In the genomic region with DNA sequence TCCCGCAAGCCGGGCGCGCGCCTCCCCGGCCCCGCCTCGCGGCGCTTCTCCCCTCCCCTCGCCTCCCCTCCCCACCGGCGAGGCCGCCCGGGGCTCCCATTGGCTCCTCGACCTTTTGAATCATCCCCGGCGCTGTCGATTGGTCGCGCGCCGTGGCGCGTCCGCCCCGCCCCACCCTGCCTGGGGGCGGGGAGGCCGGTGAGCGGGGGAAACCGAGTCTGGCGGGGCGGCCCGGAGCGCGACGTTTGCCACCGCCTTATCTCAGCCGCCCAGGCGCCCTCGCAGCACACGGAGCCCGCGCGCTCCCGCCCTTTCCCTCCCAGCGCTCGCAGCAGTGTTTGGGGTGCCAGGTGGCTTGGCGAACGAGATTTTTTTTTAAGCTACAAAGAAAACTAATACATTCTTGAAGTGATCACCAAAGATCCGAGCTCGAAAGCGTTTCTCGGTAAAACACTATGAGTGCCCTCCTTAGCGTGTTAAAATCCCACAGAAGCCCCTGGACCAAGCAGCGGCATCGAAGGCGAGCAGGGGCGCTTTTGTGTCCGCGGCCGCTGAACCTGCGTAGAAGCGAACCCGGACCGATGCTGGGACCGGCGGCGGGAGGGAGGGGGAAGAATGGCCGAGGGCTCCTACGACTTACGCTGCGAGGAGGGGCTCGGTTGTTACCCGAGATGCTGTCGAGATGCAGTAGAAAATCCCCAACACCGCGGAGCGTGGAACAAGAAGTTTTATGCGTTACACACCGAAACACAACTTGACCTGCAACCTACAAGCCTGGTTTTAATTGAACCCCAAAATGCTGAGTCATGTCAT, we compare ENCODE assay signal across 8 cellular contexts. TPM values are rescaled to one million over a fixed set of nuclear protein-coding genes. Genes with fewer than 3 reads are reported as not detected.
DNase-seq lines count a peak whose midpoint lies in the region; ATAC-seq and TF ChIP-seq lines count a peak whose summit lies in the region.

No MANE protein-coding gene starts in this region.

- H3K4me3 ChIP-seq in BLaER1 (peak overlapping the region; percentile 92), liver (ENCODE audit: low read depth in 1 of 3, low read length in 3 of 3) (peak overlapping the region; percentile 68 to 91 (median 81))

- peaks cover 42% of the 10 kb centered on the region for H4K20me1 ChIP-seq in BLaER1

- no peak for TF ChIP-seq CTCF in liver (IDR thresholded peaks at IDR 0.05; ENCODE audit: low read depth, low read length, missing input control)

- peaks cover 18% of the 10 kb centered on the region for H3K9me3 ChIP-seq in BLaER1
- H3K9me3 ChIP-seq in liver (ENCODE audit: control insufficient read depth in 4 of 4, low read length in 3 of 4): no peaks in the 10 kb centered on the region

- peak; percentile 77 for DNase-seq in GM19240 (ENCODE audit: insufficient read length, low spot score)
- peak; percentile 84 for DNase-seq in NCI-H510A treated with DMSO at 0.1 percent for 48 hours (lab: John Stamatoyannopoulos, UW)
- peak; percentile 76 to 86 for DNase-seq in activated CD4-positive, alpha-beta T cell treated with anti-CD3 and anti-CD28 coated beads, Interleukin-2, amount 50 U/mL, for 24 hours (ENCODE audit: low read depth in 1 of 2, low spot score in 1 of 2)
- DNase-seq in dedifferentiated amniotic fluid mesenchymal stem cell (ENCODE audit: extremely low spot score): peak; percentile 84
- DNase-seq in stimulated activated CD4-positive, alpha-beta T cell treated with anti-CD3 and anti-CD28 coated beads, Interleukin-4, amount 100 ng/mL, for 1 hour: peak; percentile 89

- H3K4me2 ChIP-seq in BLaER1: peak overlapping the region; percentile 76

- H3K27me3 ChIP-seq in BLaER1 (no peaks in the 10 kb centered on the region), liver (ENCODE audit: control insufficient read depth in 4 of 4, insufficient read depth in 4 of 4, low read length in 3 of 4) (no peaks in the 10 kb centered on the region)

- H3K4me1 ChIP-seq in BLaER1 (peaks cover 41% of the 10 kb centered on the region), liver (ENCODE audit: control insufficient read depth in 4 of 4, insufficient read depth in 4 of 4, low read length in 3 of 4) (peaks cover 9 to 36% (median 23%) of the 10 kb centered on the region in 4 donors)

- peak; percentile 87 for ATAC-seq in HG03442 (IDR thresholded peaks at IDR 0.05; ENCODE audit: unreplicated experiment)

- H3K36me3 ChIP-seq in BLaER1: peaks cover 7% of the 10 kb centered on the region
- H3K36me3 ChIP-seq in liver (ENCODE audit: control insufficient read depth in 4 of 4, insufficient read depth in 3 of 4, low read depth in 1 of 4, low read length in 3 of 4): no peaks in the 10 kb centered on the region

- peak in 1 of 2 donors; percentile 7 for TF ChIP-seq RAD21 in liver (IDR thresholded peaks at IDR 0.05)

- under 1% methylated on average over 81 of the region's 81 CpGs for WGBS in liver

- peak overlapping the region; percentile 95 for H3K27ac ChIP-seq in BLaER1
- peak overlapping the region; percentile 96 to 98 for H3K27ac ChIP-seq in liver (ENCODE audit: low read depth in 1 of 2, low read length in 2 of 2)

- peak overlapping the region; percentile 96 for H3K9ac ChIP-seq in BLaER1
- peak overlapping the region; percentile 72 to 86 for H3K9ac ChIP-seq in liver (ENCODE audit: low read depth in 1 of 2, low read length in 2 of 2)

TF ChIP-seq in liver, 16 proteins besides CTCF, POLR2A, EP300 and RAD21:
- TF ChIP-seq JUND (IDR thresholded peaks at IDR 0.05): peak in 1 of 2 donors; percentile 20
- TF ChIP-seq REST (IDR thresholded peaks at IDR 0.05): no peak
- TF ChIP-seq SP1 (IDR thresholded peaks at IDR 0.05): peak; percentile 47
- TF ChIP-seq RXRA (IDR thresholded peaks at IDR 0.05): peak; percentile 53 to 56

RNA-seq across cellular contexts. Expression of gene LBR, which starts 0.4 kb away (rescaled TPM):
- total RNA-seq in liver: 100 to 1,000 TPM in 1 of 2 donors, 10 to 100 TPM in 1; 28.9 to 201 TPM
- polyA plus RNA-seq in liver: 10 to 100 TPM; 14.3 to 16.2 TPM

Comparison
In these comparisons a context has a peak if more than half of its experiments do, and no peak if none do; other contexts are left out.
1. Peak in every context shown above with its lines: DNase-seq, ATAC-seq, H3K4me3 ChIP-seq and H3K27ac ChIP-seq.